Comparison of ENCODE assay signal across 8 cellular contexts in the genomic region with DNA sequence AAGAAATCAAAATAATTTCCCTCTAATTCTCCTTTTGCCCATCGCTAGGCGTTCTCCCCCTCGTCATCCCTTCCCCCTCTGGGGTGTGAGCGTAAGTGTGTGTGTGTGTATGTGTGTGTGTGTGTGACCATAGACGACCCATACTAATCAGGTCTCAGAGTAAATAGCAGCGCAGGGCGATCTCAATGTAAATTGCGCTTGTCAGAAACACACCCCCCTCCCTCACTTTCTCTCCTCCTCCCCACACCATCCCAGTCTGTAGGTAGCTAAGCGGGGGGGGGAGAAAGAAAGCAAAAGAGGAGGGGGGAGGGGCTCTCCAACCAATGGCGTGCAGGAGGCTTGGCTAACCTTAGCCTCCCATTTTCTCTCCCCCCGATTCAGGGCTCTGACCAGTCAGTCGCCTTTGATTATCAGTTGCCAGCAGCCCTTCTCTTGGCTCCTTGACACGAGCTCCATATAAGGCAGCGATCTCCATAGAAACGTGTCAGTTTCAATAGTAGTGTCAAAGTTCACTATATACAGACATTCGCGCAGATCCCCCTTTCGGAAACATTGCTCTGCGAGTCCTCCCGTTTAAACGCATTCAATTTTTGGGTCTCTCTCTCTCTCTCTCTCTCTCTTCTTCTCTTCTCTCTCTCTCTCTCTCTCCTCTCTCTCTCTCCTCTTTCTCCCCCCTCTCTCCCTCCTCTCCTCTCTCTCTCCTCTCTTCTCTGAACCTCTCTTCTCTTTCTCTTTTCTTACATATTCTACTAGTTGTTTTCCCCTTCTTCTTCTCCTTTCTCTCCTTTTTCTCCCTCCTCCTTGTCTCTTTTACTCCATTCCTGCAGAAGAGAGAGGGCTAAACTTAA. TPM values are rescaled to one million over a fixed set of nuclear protein-coding genes. Genes with fewer than 3 reads are reported as not detected.
DNase-seq lines count a peak whose midpoint lies in the region; ATAC-seq, FAIRE-seq and TF ChIP-seq lines count a peak whose summit lies in the region.

Gene NR2F1, plus strand, starts transcription at position 546 of the 848 bp plus-strand sequence. CDS start 1,802 bp downstream, outside the sequence.

- H3K9me3 ChIP-seq in A673 (ENCODE audit: low read depth, low read length, poor library complexity, severe bottlenecking) (no peaks in the 10 kb centered on the region), WERI-Rb-1 (ENCODE audit: severe bottlenecking) (no peaks in the 10 kb centered on the region), gastroesophageal sphincter (no peaks in the 10 kb centered on the region), pancreas (no peaks in the 10 kb centered on the region)

- no peak for FAIRE-seq in pancreas (lab: Jason Lieb, UNC)

- WGBS in gastroesophageal sphincter (ENCODE audit: low coverage in 1 of 2), 2 donors = 1% methylated on average over 18 to 20 of the region's 21 CpGs
- 2 to 5% methylated on average over 20 to 21 of the region's 21 CpGs for WGBS in pancreas, 2 donors

- TF ChIP-seq POLR2A in gastroesophageal sphincter (IDR thresholded peaks at IDR 0.05) = no peak

- no TSS peak for BruUV-seq in A673 (replicated peaks; lab: Mats Ljungman, UMichigan)

- peaks cover 13% of the 10 kb centered on the region for H3K4me1 ChIP-seq in A673 (ENCODE audit: insufficient read depth, low read length, poor library complexity, severe bottlenecking)
- peaks cover 0 to 59% (median 4%) of the 10 kb centered on the region in 3 donors for H3K4me1 ChIP-seq in gastroesophageal sphincter
- H3K4me1 ChIP-seq in pancreas = peaks cover 0 to 5% (median 0%) of the 10 kb centered on the region in 3 donors

- POLR2A ChIA-PET in A673 (lab: Charles Lee; ENCODE audit: low non-redundant PET) = interaction anchor here (0.8 kb wide), 1 partner anchor 1107 kb away, joined by 16 read pairs; no protein-coding TSS in a partner anchor

- TF ChIP-seq CTCF in A673 (conservative IDR thresholded peaks at IDR 0.05; ENCODE audit: low read depth, low read length) (no peak), WERI-Rb-1 (IDR thresholded peaks at IDR 0.05; ENCODE audit: low read depth, low read length) (no peak), gastroesophageal sphincter (IDR thresholded peaks at IDR 0.05) (peak in 2 of 4 experiments; percentile 79 to 86), pancreas (IDR thresholded peaks at IDR 0.05) (no peak)

- H3K27me3 ChIP-seq in A673 (replicated peaks; ENCODE audit: insufficient read depth, low read depth, low read length, poor library complexity) = peaks cover 10% of the 10 kb centered on the region
- H3K27me3 ChIP-seq in WERI-Rb-1 (ENCODE audit: insufficient read depth, low read depth, severe bottlenecking) = peaks cover 11% of the 10 kb centered on the region
- H3K27me3 ChIP-seq in gastroesophageal sphincter = peaks cover 15% of the 10 kb centered on the region
- H3K27me3 ChIP-seq in pancreas = peaks cover 0 to 12% (median 0%) of the 10 kb centered on the region in 4 donors

- H3K4me3 ChIP-seq in A673 (ENCODE audit: low read depth, low read length, poor library complexity, severe bottlenecking) = peak within 1 kb of the TSS; percentile 57
- peak within 1 kb of the TSS; percentile 71 for H3K4me3 ChIP-seq in WERI-Rb-1 (ENCODE audit: low read depth, low read length)
- H3K4me3 ChIP-seq in gastroesophageal sphincter = peak within 1 kb of the TSS; percentile 54 to 74
- peak within 1 kb of the TSS; percentile 20 to 51 (median 49) for H3K4me3 ChIP-seq in pancreas

- no peak for TF ChIP-seq EP300 in gastroesophageal sphincter (IDR thresholded peaks at IDR 0.05)

- DNase-seq in A673 (ENCODE audit: low spot score) = peak; percentile 67
- DNase-seq in NCI-H2029 treated with DMSO at 0.1 percent for 48 hours (lab: John Stamatoyannopoulos, UW) = peak; percentile 86
- peak; percentile 85 for DNase-seq in WERI-Rb-1
- DNase-seq in pancreas = peak in 4 of 6 donors; percentile 50 to 75 (median 70)

- H3K27ac ChIP-seq in A673 (ENCODE audit: low read depth, low read length, poor library complexity, severe bottlenecking) (peak within 1 kb of the TSS; percentile 19), WERI-Rb-1 (peak within 1 kb of the TSS; percentile 32; the same call in 1 of the 2 replicates), gastroesophageal sphincter (peak within 1 kb of the TSS; percentile 44 to 94 (median 86)), pancreas (peak within 1 kb of the TSS in 2 of 4 donors; percentile 33 to 54)

- intact Hi-C loops in A673 (cut with micrococcal nuclease; ENCODE audit: unreplicated experiment) (loop anchor here (2.0 to 10.0 kb wide), 3 partner anchors 332 to 1938 kb away; no protein-coding TSS in a partner anchor), pancreas (cut with DNase I) (no loop called here)

- CTCF ChIA-PET in A673 (lab: Charles Lee) = no interaction called here

- H3K36me3 ChIP-seq in A673 (ENCODE audit: insufficient read depth, low read length, poor library complexity, severe bottlenecking) (no peaks in the 10 kb centered on the region), WERI-Rb-1 (no peaks in the 10 kb centered on the region), gastroesophageal sphincter (no peaks in the 10 kb centered on the region), pancreas (no peaks in the 10 kb centered on the region)

- ATAC-seq in GM18867 (IDR thresholded peaks at IDR 0.05; ENCODE audit: unreplicated experiment) = peak; percentile 34
- peak; percentile 68 for ATAC-seq in gastroesophageal sphincter
- ATAC-seq in pancreas = peak; percentile 30 to 59 (median 40)
- ATAC-seq in GM19035 (IDR thresholded peaks at IDR 0.05; ENCODE audit: unreplicated experiment) = no peak
- no peak for ATAC-seq in GM21737 (IDR thresholded peaks at IDR 0.05; ENCODE audit: unreplicated experiment)

RNA-seq across cellular contexts. Expression of gene NR2F1, which starts in this region (rescaled TPM):
- total RNA-seq in A673 (2021) = 3.0 and 3.5 TPM in 2 replicates
- total RNA-seq in gastroesophageal sphincter = 100 to 1,000 TPM in 1 of 4 donors, 10 to 100 TPM in 3; 29.4 to 111 (median 37.8) TPM
- 1 to 10 TPM; 1.4 to 8.1 (median 5.6) TPM for total RNA-seq in pancreas
- polyA plus RNA-seq in pancreas = 1 to 10 TPM; 4.3 to 4.4 TPM

Comparison
In these comparisons a context has a peak if more than half of its experiments do, and no peak if none do; other contexts are left out.
1. ATAC-seq: peak in GM18867 (single experiment), gastroesophageal sphincter (single experiment) and pancreas (4 of 4); none in GM19035 (single experiment) and GM21737 (single experiment).
2. Peak in every context shown above with its lines, with median percentiles within 50 percentile points of each other: DNase-seq and H3K4me3 ChIP-seq.